9 cellular contexts compared by ENCODE assay signal in genomic region chr15:34616613-34617012, GRCh38. TPM values are rescaled to one million over a fixed set of nuclear protein-coding genes. Genes with fewer than 3 reads are reported as not detected.
DNase-seq lines count a peak whose midpoint lies in the region; ATAC-seq and TF ChIP-seq lines count a peak whose summit lies in the region.
"Had no signal": no experiment of that assay in that cellular context is flagged by ENCODE, and none has a peak within 500 bp of the region (broad histone marks: within the 10 kb centered on the region; RNA-seq: fewer than 3 reads in every experiment).

No MANE protein-coding gene starts in this region.

- no peak for TF ChIP-seq POLR2A in HCT116 (IDR thresholded peaks at IDR 0.05; ENCODE audit: borderline replicate concordance, extremely low read depth, insufficient read depth, insufficient read length)

- intact Hi-C loops in HCT116 (cut with micrococcal nuclease) = no loop called here
- intact Hi-C loops in activated CD4-positive, alpha-beta memory T cell treated with anti-CD3 and anti-CD28 coated beads for 36 hours (cut with micrococcal nuclease) = no loop called here

- no TSS peak for BruUV-seq in HCT116 (replicated peaks; lab: Mats Ljungman, UMichigan)

- no peaks in the 10 kb centered on the region for H3K9me3 ChIP-seq in HCT116 (ENCODE audit: control insufficient read depth in 1 of 2, insufficient read depth in 1 of 2, low read depth in 1 of 2, low read length in 2 of 2)

- H3K9ac ChIP-seq in HCT116 (ENCODE audit: low read length) = no peak overlapping the region

- CTCF ChIA-PET in HCT116 (lab: Charles Lee) = interaction anchor here (0.6 to 1.2 kb wide), 2 partner anchors 11 to 353 kb away, joined by 3 read pairs; partner anchors contain the start of gene AQR
- CTCF ChIA-PET in activated CD4-positive, alpha-beta memory T cell treated with anti-CD3 and anti-CD28 coated beads for 36 hours (lab: Charles Lee) = no interaction called here

- no peaks in the 10 kb centered on the region for H3K4me1 Mint-ChIP-seq in activated CD4-positive, alpha-beta memory T cell treated with anti-CD3 and anti-CD28 coated beads for 36 hours (ENCODE audit: low read depth)

- H3K27me3 Mint-ChIP-seq in activated CD4-positive, alpha-beta memory T cell treated with anti-CD3 and anti-CD28 coated beads for 36 hours = peaks cover 24% of the 10 kb centered on the region

- no peaks in the 10 kb centered on the region for H4K20me1 ChIP-seq in HCT116 (ENCODE audit: insufficient read depth)

- RAD21 ChIA-PET in HCT116 (lab: Charles Lee; ENCODE audit: low non-redundant PET in 1 of 2, low total read pairs in 2 of 2, uncharacterized antibody in 2 of 2, unreplicated experiment in 2 of 2) = no interaction called here

- peak overlapping the region; percentile 12 for H2AFZ ChIP-seq in HCT116 (ENCODE audit: low read depth, low read length, poor library complexity, severe bottlenecking)

- TF ChIP-seq CTCF in HCT116 (IDR thresholded peaks at IDR 0.05 in 2 of 3, conservative IDR thresholded peaks at IDR 0.05 in 1 of 3; ENCODE audit: borderline replicate concordance in 1 of 3, insufficient read depth in 1 of 3, low read depth in 2 of 3, low read length in 2 of 3) = peak in 2 of 3 experiments; percentile 17 to 28; a peak in 2 of 6 replicates

- peaks cover 72% of the 10 kb centered on the region for H3K27me3 ChIP-seq in HCT116 (ENCODE audit: insufficient read depth, low read length)

- H3K9me2 ChIP-seq in HCT116 (ENCODE audit: insufficient read depth) = no peaks in the 10 kb centered on the region

- no peak overlapping the region for H3K27ac Mint-ChIP-seq in activated CD4-positive, alpha-beta memory T cell treated with anti-CD3 and anti-CD28 coated beads for 36 hours
- H3K27ac Mint-ChIP-seq: activated CD8-positive, alpha-beta T cell treated with anti-CD3 and anti-CD28 coated beads, Interleukin-2, amount 10 ng/mL, durations not matched to agents 7 days and 5 days had no signal

- no peaks in the 10 kb centered on the region for H3K9me3 Mint-ChIP-seq in activated CD4-positive, alpha-beta memory T cell treated with anti-CD3 and anti-CD28 coated beads for 36 hours

- ATAC-seq in HCT116 = peak; percentile 81
- ATAC-seq in GM21526 (IDR thresholded peaks at IDR 0.05; ENCODE audit: low FRiP score, unreplicated experiment) = no peak
- ATAC-seq: activated CD8-positive, alpha-beta T cell treated with anti-CD3 and anti-CD28 coated beads, Interleukin-2, amount 10 ng/mL, durations not matched to agents 7 days and 5 days had no signal

- no peaks in the 10 kb centered on the region for H3K36me3 ChIP-seq in HCT116 (ENCODE audit: control insufficient read depth in 1 of 2, insufficient read depth in 2 of 2, low read length in 2 of 2)

- H3K27ac ChIP-seq in HCT116 (ENCODE audit: low read depth, low read length) = no peak overlapping the region

- 0 out of 2 replicates have a peak, but pooled peaks have one; percentile 19 for TF ChIP-seq RAD21 in HCT116 (IDR thresholded peaks at IDR 0.05; ENCODE audit: low read depth)

- H3K4me2 ChIP-seq in HCT116 (ENCODE audit: low read length) = no peak overlapping the region

- no peaks in the 10 kb centered on the region for H3K36me3 Mint-ChIP-seq in activated CD4-positive, alpha-beta memory T cell treated with anti-CD3 and anti-CD28 coated beads for 36 hours

- H3K79me2 ChIP-seq in HCT116 (ENCODE audit: insufficient read depth, low read length) = no peaks in the 10 kb centered on the region

- no peak overlapping the region for H3K4me3 Mint-ChIP-seq in activated CD4-positive, alpha-beta memory T cell treated with anti-CD3 and anti-CD28 coated beads for 36 hours
- H3K4me3 Mint-ChIP-seq: activated CD8-positive, alpha-beta T cell treated with anti-CD3 and anti-CD28 coated beads, Interleukin-2, amount 10 ng/mL, durations not matched to agents 7 days and 5 days had no signal

- H3K4me3 ChIP-seq in HCT116 (replicated peaks in 1 of 2; ENCODE audit: low read depth in 1 of 2, low read length in 2 of 2) = no peak overlapping the region

- DNase-seq in AG08395 (ENCODE audit: low spot score) (peak; percentile 22), HCT116 (ENCODE audit: low read depth, low spot score) (peak; percentile 38), islet precursor cell (peak; percentile 67), NCI-H146 (lab: John Stamatoyannopoulos, UW) (no peak), OCI-M2 (lab: John Stamatoyannopoulos, UW; ENCODE audit: unreplicated experiment) (no peak), T1000 (lab: John Stamatoyannopoulos, UW) (no peak)
- peak; percentile 25 for DNase-seq in activated CD4-positive, alpha-beta memory T cell treated with anti-CD3 and anti-CD28 coated beads for 36 hours
- DNase-seq: activated CD8-positive, alpha-beta T cell treated with anti-CD3 and anti-CD28 coated beads, Interleukin-2, amount 10 ng/mL, durations not matched to agents 7 days and 5 days had no signal

- 0 out of 4 replicates have a peak, but pooled peaks cover 0 to 3% of the 10 kb centered on the region in 2 experiments for H3K4me1 ChIP-seq in HCT116 (ENCODE audit: control insufficient read depth in 1 of 2, insufficient read depth in 2 of 2, low read length in 2 of 2)

- POLR2A ChIA-PET in HCT116 (lab: Charles Lee) = no interaction called here
- POLR2A ChIA-PET in activated CD4-positive, alpha-beta memory T cell treated with anti-CD3 and anti-CD28 coated beads for 36 hours (lab: Charles Lee) = no interaction called here

TF ChIP-seq in HCT116, 20 proteins besides CTCF, POLR2A, EP300 and RAD21:
- no peak for TF ChIP-seq ZFX (IDR thresholded peaks at IDR 0.05)
- no peak for TF ChIP-seq FOSL1 (IDR thresholded peaks at IDR 0.05; ENCODE audit: low read depth)
- no peak for TF ChIP-seq TCF7L2 (IDR thresholded peaks at IDR 0.05; ENCODE audit: borderline replicate concordance, extremely low read depth, insufficient read depth, insufficient read length)
- TF ChIP-seq EZH2phosphoT487 (IDR thresholded peaks at IDR 0.05; ENCODE audit: borderline replicate concordance) = no peak
- no peak for TF ChIP-seq EZH2 (IDR thresholded peaks at IDR 0.05)

RNA-seq across cellular contexts. Expression of gene GOLGA8B, which starts 33.2 kb away (rescaled TPM):
- 69.9 TPM for total RNA-seq in HCT116 (2021; ENCODE audit: unreplicated experiment)
- polyA plus RNA-seq in HCT116 (2012) = 35.4 and 37.3 TPM in 2 replicates
- total RNA-seq in activated CD4-positive, alpha-beta memory T cell treated with anti-CD3 and anti-CD28 coated beads for 36 hours = 100 to 1,000 TPM in 1 of 2 experiments, 10 to 100 TPM in 1; 85.2 to 103 TPM

Comparison
In these comparisons a context has a peak if more than half of its experiments do, and no peak if none do; other contexts are left out.
1. DNase-seq: peak in AG08395 (single experiment), HCT116 (single experiment), activated CD4-positive, alpha-beta memory T cell treated with anti-CD3 and anti-CD28 coated beads for 36 hours (single experiment) and islet precursor cell (single experiment); none in NCI-H146 (single experiment), OCI-M2 (single experiment) and T1000 (single experiment).